ENCODE assay signal across 27 cellular contexts in genomic region chr15:76260246-76260938, GRCh38.
"Had no signal": no experiment of that assay in that cellular context is flagged by ENCODE, and none has a peak within 500 bp of the region (broad histone marks: within the 10 kb centered on the region; RNA-seq: fewer than 3 reads in every experiment).

No MANE protein-coding gene starts in this region.

- DNase-seq: hippocampal formation; kidney glomerular epithelial cell; left cardiac atrium; left lung; lower lobe of right lung; mammary epithelial cell; mesenchymal stem cell; naive thymus-derived CD8-positive, alpha-beta T cell; occipital lobe; stimulated activated CD4-positive, alpha-beta T cell treated with anti-CD3 and anti-CD28 coated beads, Interleukin-12 subunit alpha, Interleukin-12 subunit beta, amount 100 ng/mL, for 4 hours; stimulated activated CD4-positive, alpha-beta T cell treated with anti-CD3 and anti-CD28 coated beads, Interleukin-15, amount 100 ng/mL, for 24 hours; stimulated activated CD4-positive, alpha-beta T cell treated with anti-CD3 and anti-CD28 coated beads, Interleukin-2, amount 100 ng/mL, for 24 hours; stimulated activated CD4-positive, alpha-beta T cell treated with anti-CD3 and anti-CD28 coated beads, Interleukin-4, amount 100 ng/mL, for 1 hour; stimulated activated naive B cell treated with anti-CD40 and anti-IgM and Interleukin-4, amounts not matched to agents 10 μg/mL and 1 μg/mL and 100 μg/mL, for 72 hours; stimulated activated naive CD8-positive, alpha-beta T cell treated with anti-CD3 and anti-CD28 coated beads, Interleukin-15, Interleukin-2, amounts not matched to agents 100 U/mL and 50 U/mL, for 24 hours; stomach; testis; thyroid gland; transverse colon; uterus had no signal

- H3K36me3 ChIP-seq: uterus had no signal

- H3K4me1 ChIP-seq: left lung, lower lobe of right lung, parathyroid adenoma, right atrium auricular region, stomach, testis, thyroid gland, transverse colon, uterus had no signal

- H3K27me3 Mint-ChIP-seq: naive thymus-derived CD8-positive, alpha-beta T cell; stimulated activated naive B cell treated with anti-CD40 and anti-IgM and Interleukin-4, amounts not matched to agents 10 μg/mL and 1 μg/mL and 100 μg/mL, for 72 hours had no signal

- H3K27ac Mint-ChIP-seq: naive thymus-derived CD8-positive, alpha-beta T cell; nephron; stimulated activated naive B cell treated with anti-CD40 and anti-IgM and Interleukin-4, amounts not matched to agents 10 μg/mL and 1 μg/mL and 100 μg/mL, for 72 hours had no signal

- H3K27me3 ChIP-seq: left lung, neutrophil, right atrium auricular region, stomach, testis, thyroid gland, transverse colon, uterus had no signal

- H3K4me1 Mint-ChIP-seq: nephron; neural crest cell; stimulated activated naive B cell treated with anti-CD40 and anti-IgM and Interleukin-4, amounts not matched to agents 10 μg/mL and 1 μg/mL and 100 μg/mL, for 72 hours had no signal

- H3K27ac ChIP-seq: left lung, lower lobe of right lung, neutrophil, parathyroid adenoma, right atrium auricular region, skin epidermis, stomach, testis, thyroid gland, transverse colon, uterus had no signal

- ATAC-seq: left lung; naive thymus-derived CD8-positive, alpha-beta T cell; sciatic nerve; stimulated activated naive B cell treated with anti-CD40 and anti-IgM and Interleukin-4, amounts not matched to agents 10 μg/mL and 1 μg/mL and 100 μg/mL, for 72 hours; stimulated activated naive CD8-positive, alpha-beta T cell treated with anti-CD3 and anti-CD28 coated beads, Interleukin-15, Interleukin-2, amounts not matched to agents 100 U/mL and 50 U/mL, for 24 hours had no signal

- H3K9me3 ChIP-seq: testis, thyroid gland had no signal

- H3K4me3 Mint-ChIP-seq: naive thymus-derived CD8-positive, alpha-beta T cell; nephron; neural crest cell; stimulated activated naive B cell treated with anti-CD40 and anti-IgM and Interleukin-4, amounts not matched to agents 10 μg/mL and 1 μg/mL and 100 μg/mL, for 72 hours had no signal

- H3K4me3 ChIP-seq: left lung, lower lobe of right lung, right atrium auricular region, skin epidermis, stomach, testis, thyroid gland, transverse colon, uterus had no signal
